In genomic region chr16:68626557-68626956, GRCh38 we compare ENCODE assay signal across 31 cellular contexts. TPM values are rescaled to one million over a fixed set of nuclear protein-coding genes. Genes with fewer than 3 reads are reported as not detected.
"Had no signal": no experiment of that assay in that cellular context is flagged by ENCODE, and none has a peak within 500 bp of the region (broad histone marks: within the 10 kb centered on the region; RNA-seq: fewer than 3 reads in every experiment).

No MANE protein-coding gene starts in this region.

- H3K4me2 ChIP-seq: neural progenitor cell had no signal

- H3K4me1 ChIP-seq: adrenal gland, colonic mucosa, heart left ventricle, parathyroid adenoma, psoas muscle, spleen had no signal

- H2AFZ ChIP-seq: neural progenitor cell, parathyroid adenoma had no signal

- H3K27ac ChIP-seq: adrenal gland, cardiac muscle cell, colonic mucosa, heart left ventricle, neural progenitor cell, parathyroid adenoma, psoas muscle, spleen, thoracic aorta, WERI-Rb-1 had no signal

- H3K4me3 ChIP-seq: adrenal gland, cardiac muscle cell, colonic mucosa, heart left ventricle, neural progenitor cell, psoas muscle, spleen, thoracic aorta had no signal

- DNase-seq: activated CD4-positive, alpha-beta memory T cell treated with anti-CD3 and anti-CD28 coated beads for 36 hours; activated CD4-positive, alpha-beta T cell treated with anti-CD3 and anti-CD28 coated beads, Interleukin-2, amount 10 ng/mL, durations not matched to agents 24 days and 14 days; activated CD4-positive, CD25-positive, alpha-beta regulatory T cell treated with anti-CD3 and anti-CD28 coated beads, Interleukin-2, amount 50 U/mL, for 72 hours; activated CD8-positive, alpha-beta memory T cell treated with anti-CD3 and anti-CD28 coated beads, Interleukin-2, amount 50 U/mL, for 4 hours; activated effector memory CD4-positive, alpha-beta T cell treated with anti-CD3 and anti-CD28 coated beads, Interleukin-2, amount 50 U/mL, for 16 hours; activated naive CD4-positive, alpha-beta T cell treated with anti-CD3 and anti-CD28 coated beads for 36 hours; activated naive CD8-positive, alpha-beta T cell treated with anti-CD3 and anti-CD28 coated beads for 36 hours; activated T-cell treated with anti-CD3 and anti-CD28 coated beads, Interleukin-2, amount 50 U/mL, for 1 hour; adrenal gland; aorta; cerebellar nuclear complex; colonic mucosa; effector CD8-positive, alpha-beta T cell; erythroblast; heart left ventricle; hypothalamus; immature natural killer cell; naive thymus-derived CD8-positive, alpha-beta T cell; occipital lobe; psoas muscle; right cardiac atrium; spleen; stimulated activated naive CD8-positive, alpha-beta T cell treated with anti-CD3 and anti-CD28 coated beads, Interleukin-15, Interleukin-2, amounts not matched to agents 100 U/mL and 50 U/mL, for 24 hours; T-helper 9 cell; trophoblast cell; WERI-Rb-1 had no signal

- ATAC-seq: heart left ventricle; naive thymus-derived CD8-positive, alpha-beta T cell; psoas muscle; right cardiac atrium; stimulated activated naive CD8-positive, alpha-beta T cell treated with anti-CD3 and anti-CD28 coated beads, Interleukin-15, Interleukin-2, amounts not matched to agents 100 U/mL and 50 U/mL, for 24 hours had no signal

- H3K27me3 ChIP-seq: adrenal gland, cardiac muscle cell, colonic mucosa, heart left ventricle, neural progenitor cell had no signal

- H3K9me3 ChIP-seq: adrenal gland, colonic mucosa, psoas muscle, thoracic aorta had no signal

- H3K79me2 ChIP-seq: parathyroid adenoma had no signal

- H3K9ac ChIP-seq: neural progenitor cell, parathyroid adenoma had no signal

- H3K36me3 ChIP-seq: adrenal gland, cardiac muscle cell, colonic mucosa, heart left ventricle, neural progenitor cell, spleen, thoracic aorta, WERI-Rb-1 had no signal

RNA-seq across cellular contexts. Expression of gene CDH3, which starts 18.6 kb away (rescaled TPM):
- total RNA-seq: activated CD8-positive, alpha-beta memory T cell treated with anti-CD3 and anti-CD28 coated beads for 36 hours; psoas muscle; thoracic aorta had no signal
- polyA plus RNA-seq: immature natural killer cell; naive thymus-derived CD8-positive, alpha-beta T cell had no signal
